Comparison of ENCODE assay signal across 14 cellular contexts in genomic region chr13:54573186-54573585, GRCh38.
"Had no signal": no experiment of that assay in that cellular context is flagged by ENCODE, and none has a peak within 500 bp of the region (broad histone marks: within the 10 kb centered on the region; RNA-seq: fewer than 3 reads in every experiment).

No MANE protein-coding gene starts in this region.

- ATAC-seq: activated CD8-positive, alpha-beta memory T cell treated with anti-CD3 and anti-CD28 coated beads, Interleukin-2, amount 10 ng/mL, durations not matched to agents 7 days and 5 days; effector memory CD8-positive, alpha-beta T cell; left lobe of liver; stimulated activated naive B cell treated with anti-CD40 and anti-IgM and Interleukin-4, amounts not matched to agents 10 μg/mL and 1 μg/mL and 100 μg/mL, for 72 hours; upper lobe of right lung had no signal

- H3K36me3 ChIP-seq: thoracic aorta, upper lobe of right lung, WERI-Rb-1 had no signal

- H3K4me3 ChIP-seq: lung, thoracic aorta, upper lobe of right lung had no signal

- H3K27ac ChIP-seq: thoracic aorta, upper lobe of right lung, WERI-Rb-1 had no signal

- DNase-seq: activated CD4-positive, alpha-beta memory T cell treated with anti-CD3 and anti-CD28 coated beads, Interleukin-2, amount 10 ng/mL, durations not matched to agents 7 days and 5 days; activated CD8-positive, alpha-beta memory T cell treated with anti-CD3 and anti-CD28 coated beads, Interleukin-2, amount 10 ng/mL, durations not matched to agents 7 days and 5 days; activated naive CD4-positive, alpha-beta T cell; activated naive CD8-positive, alpha-beta T cell treated with anti-CD3 and anti-CD28 coated beads, Interleukin-2, amount 10 ng/mL, durations not matched to agents 7 days and 5 days; caudate nucleus; effector memory CD8-positive, alpha-beta T cell; hippocampal formation; occipital lobe; stimulated activated naive B cell treated with anti-CD40 and anti-IgM and Interleukin-4, amounts not matched to agents 10 μg/mL and 1 μg/mL and 100 μg/mL, for 72 hours; upper lobe of right lung; WERI-Rb-1 had no signal

- H3K27me3 ChIP-seq: upper lobe of right lung had no signal

- H3K4me1 ChIP-seq: upper lobe of right lung had no signal

- H3K9me3 ChIP-seq: thoracic aorta, upper lobe of right lung had no signal
